1 cellular context compared by ENCODE assay signal in the genomic region with DNA sequence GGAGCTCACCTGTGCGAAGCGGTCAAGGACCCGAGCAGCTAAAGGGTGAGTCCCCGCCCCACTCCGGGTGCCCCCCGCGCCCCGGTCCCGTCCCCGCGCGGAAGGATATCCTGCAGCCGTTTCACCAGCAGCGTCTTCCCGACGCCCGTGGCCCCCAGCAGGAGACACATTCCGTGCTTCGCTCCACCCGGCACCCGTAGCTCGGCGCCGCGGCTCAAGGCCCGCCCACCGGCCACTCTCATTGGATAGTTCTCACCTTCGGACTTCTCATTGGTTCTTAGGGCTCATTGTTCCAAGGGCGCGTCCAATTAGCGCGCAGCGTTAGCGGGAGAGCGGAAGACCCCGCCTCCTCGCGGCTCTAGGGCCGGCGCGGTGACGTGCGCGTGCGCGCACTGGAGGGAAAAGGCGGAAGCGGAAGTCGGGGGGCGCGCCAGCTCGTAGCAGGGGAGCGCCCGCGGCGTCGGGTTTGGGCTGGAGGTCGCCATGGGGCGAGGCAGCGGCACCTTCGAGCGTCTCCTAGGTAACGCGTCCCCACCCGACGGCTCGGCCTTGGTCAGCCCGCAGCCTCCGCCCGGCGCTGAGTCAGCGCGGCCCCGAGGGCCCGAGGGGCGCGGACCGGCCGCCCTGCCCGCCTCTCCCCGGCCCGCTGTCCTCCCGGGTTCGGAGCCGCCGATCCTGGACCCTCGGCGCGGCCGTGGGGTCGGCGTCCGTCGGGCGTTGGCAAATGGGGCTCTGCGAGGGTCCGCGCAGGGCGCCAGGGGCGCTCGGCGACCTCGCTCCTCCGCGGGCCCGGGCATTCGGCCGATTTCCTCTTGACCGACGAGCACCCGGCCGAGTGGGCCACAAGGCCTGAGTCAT.
TF ChIP-seq lines count a peak whose summit lies in the region.

A gene with protein sequence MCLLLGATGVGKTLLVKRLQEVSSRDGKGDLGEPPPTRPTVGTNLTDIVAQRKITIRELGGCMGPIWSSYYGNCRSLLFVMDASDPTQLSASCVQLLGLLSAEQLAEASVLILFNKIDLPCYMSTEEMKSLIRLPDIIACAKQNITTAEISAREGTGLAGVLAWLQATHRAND (minus strand): TSS at position 214 of the 858 bp plus-strand sequence. CDS start 44 bp downstream, at position 170.
A gene with protein sequence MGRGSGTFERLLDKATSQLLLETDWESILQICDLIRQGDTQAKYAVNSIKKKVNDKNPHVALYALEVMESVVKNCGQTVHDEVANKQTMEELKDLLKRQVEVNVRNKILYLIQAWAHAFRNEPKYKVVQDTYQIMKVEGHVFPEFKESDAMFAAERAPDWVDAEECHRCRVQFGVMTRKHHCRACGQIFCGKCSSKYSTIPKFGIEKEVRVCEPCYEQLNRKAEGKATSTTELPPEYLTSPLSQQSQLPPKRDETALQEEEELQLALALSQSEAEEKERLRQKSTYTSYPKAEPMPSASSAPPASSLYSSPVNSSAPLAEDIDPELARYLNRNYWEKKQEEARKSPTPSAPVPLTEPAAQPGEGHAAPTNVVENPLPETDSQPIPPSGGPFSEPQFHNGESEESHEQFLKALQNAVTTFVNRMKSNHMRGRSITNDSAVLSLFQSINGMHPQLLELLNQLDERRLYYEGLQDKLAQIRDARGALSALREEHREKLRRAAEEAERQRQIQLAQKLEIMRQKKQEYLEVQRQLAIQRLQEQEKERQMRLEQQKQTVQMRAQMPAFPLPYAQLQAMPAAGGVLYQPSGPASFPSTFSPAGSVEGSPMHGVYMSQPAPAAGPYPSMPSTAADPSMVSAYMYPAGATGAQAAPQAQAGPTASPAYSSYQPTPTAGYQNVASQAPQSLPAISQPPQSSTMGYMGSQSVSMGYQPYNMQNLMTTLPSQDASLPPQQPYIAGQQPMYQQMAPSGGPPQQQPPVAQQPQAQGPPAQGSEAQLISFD (plus strand): TSS at position 428 of the 858 bp plus-strand sequence. CDS start 56 bp downstream, at position 484.

TF ChIP-seq in HepG2, 621 proteins besides CTCF, POLR2A, EP300 and RAD21 (continued from another document and continues in another):
- TF ChIP-seq, protein P1, sequence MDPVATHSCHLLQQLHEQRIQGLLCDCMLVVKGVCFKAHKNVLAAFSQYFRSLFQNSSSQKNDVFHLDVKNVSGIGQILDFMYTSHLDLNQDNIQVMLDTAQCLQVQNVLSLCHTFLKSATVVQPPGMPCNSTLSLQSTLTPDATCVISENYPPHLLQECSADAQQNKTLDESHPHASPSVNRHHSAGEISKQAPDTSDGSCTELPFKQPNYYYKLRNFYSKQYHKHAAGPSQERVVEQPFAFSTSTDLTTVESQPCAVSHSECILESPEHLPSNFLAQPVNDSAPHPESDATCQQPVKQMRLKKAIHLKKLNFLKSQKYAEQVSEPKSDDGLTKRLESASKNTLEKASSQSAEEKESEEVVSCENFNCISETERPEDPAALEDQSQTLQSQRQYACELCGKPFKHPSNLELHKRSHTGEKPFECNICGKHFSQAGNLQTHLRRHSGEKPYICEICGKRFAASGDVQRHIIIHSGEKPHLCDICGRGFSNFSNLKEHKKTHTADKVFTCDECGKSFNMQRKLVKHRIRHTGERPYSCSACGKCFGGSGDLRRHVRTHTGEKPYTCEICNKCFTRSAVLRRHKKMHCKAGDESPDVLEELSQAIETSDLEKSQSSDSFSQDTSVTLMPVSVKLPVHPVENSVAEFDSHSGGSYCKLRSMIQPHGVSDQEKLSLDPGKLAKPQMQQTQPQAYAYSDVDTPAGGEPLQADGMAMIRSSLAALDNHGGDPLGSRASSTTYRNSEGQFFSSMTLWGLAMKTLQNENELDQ (CRISPR knock-in tag; IDR thresholded peaks at IDR 0.05; ENCODE audit: borderline replicate concordance): no peak
- TF ChIP-seq EHMT2 (IDR thresholded peaks at IDR 0.05; ENCODE audit: borderline replicate concordance, low read depth, low read length) (no peak), ZNF335 (CRISPR knock-in tag; IDR thresholded peaks at IDR 0.05) (0 out of 2 replicates have a peak, but pooled peaks have one; percentile 24), HNRNPLL (IDR thresholded peaks at IDR 0.05; ENCODE audit: low read depth, low read length, poor library complexity, severe bottlenecking) (peak; percentile 65), RBM39 (IDR thresholded peaks at IDR 0.05; ENCODE audit: low read depth, low read length, poor library complexity, severe bottlenecking) (no peak), AGO1 (IDR thresholded peaks at IDR 0.05; ENCODE audit: low read depth, low read length, poor library complexity, severe bottlenecking) (no peak), SNAPC2 (CRISPR knock-in tag; IDR thresholded peaks at IDR 0.05) (no peak), ZNF44 (CRISPR knock-in tag; IDR thresholded peaks at IDR 0.05) (peak; percentile 87; the same call in 1 of the 2 replicates), ZNF451 (CRISPR knock-in tag; IDR thresholded peaks at IDR 0.05) (peak; percentile 35; the same call in 1 of the 2 replicates), ZNF737 (CRISPR knock-in tag; IDR thresholded peaks at IDR 0.05; ENCODE audit: borderline replicate concordance) (no peak), RARA (CRISPR knock-in tag; IDR thresholded peaks at IDR 0.05) (0 out of 2 replicates have a peak, but pooled peaks have one; percentile 9), ZNF234 (CRISPR knock-in tag; conservative IDR thresholded peaks at IDR 0.05) (0 out of 2 replicates have a peak, but pooled peaks have one; percentile 62), BRD4 (CRISPR knock-in tag; IDR thresholded peaks at IDR 0.05) (peak; percentile 66; the same call in 1 of the 2 replicates), ZNF724P (CRISPR knock-in tag; IDR thresholded peaks at IDR 0.05; ENCODE audit: borderline replicate concordance) (no peak), IRX3 (CRISPR knock-in tag; IDR thresholded peaks at IDR 0.05; ENCODE audit: borderline replicate concordance, low read depth) (peak; percentile 25; the same call in 1 of the 2 replicates), MAF1 (CRISPR knock-in tag; IDR thresholded peaks at IDR 0.05; ENCODE audit: borderline replicate concordance) (no peak; the same call in 1 of the 2 replicates), GFI1 (CRISPR knock-in tag; IDR thresholded peaks at IDR 0.05; ENCODE audit: borderline replicate concordance) (peak; percentile 40; the same call in 1 of the 2 replicates), ZC3H4 (CRISPR knock-in tag; IDR thresholded peaks at IDR 0.05; ENCODE audit: borderline replicate concordance) (no peak), ZNF703 (CRISPR knock-in tag; IDR thresholded peaks at IDR 0.05; ENCODE audit: borderline replicate concordance) (no peak), JARID2 (CRISPR knock-in tag; IDR thresholded peaks at IDR 0.05; ENCODE audit: insufficient replicate concordance) (peak; percentile 62)
- TF ChIP-seq, protein P2, sequence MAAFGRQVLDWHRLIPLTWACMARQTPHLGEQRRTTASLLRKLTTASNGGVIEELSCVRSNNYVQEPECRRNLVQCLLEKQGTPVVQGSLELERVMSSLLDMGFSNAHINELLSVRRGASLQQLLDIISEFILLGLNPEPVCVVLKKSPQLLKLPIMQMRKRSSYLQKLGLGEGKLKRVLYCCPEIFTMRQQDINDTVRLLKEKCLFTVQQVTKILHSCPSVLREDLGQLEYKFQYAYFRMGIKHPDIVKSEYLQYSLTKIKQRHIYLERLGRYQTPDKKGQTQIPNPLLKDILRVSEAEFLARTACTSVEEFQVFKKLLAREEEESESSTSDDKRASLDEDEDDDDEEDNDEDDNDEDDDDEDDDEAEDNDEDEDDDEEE (CRISPR knock-in tag; IDR thresholded peaks at IDR 0.05): peak; percentile 81; the same call in 1 of the 2 replicates
- TF ChIP-seq, protein P3, sequence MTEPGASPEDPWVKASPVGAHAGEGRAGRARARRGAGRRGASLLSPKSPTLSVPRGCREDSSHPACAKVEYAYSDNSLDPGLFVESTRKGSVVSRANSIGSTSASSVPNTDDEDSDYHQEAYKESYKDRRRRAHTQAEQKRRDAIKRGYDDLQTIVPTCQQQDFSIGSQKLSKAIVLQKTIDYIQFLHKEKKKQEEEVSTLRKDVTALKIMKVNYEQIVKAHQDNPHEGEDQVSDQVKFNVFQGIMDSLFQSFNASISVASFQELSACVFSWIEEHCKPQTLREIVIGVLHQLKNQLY (CRISPR knock-in tag; IDR thresholded peaks at IDR 0.05): peak; percentile 36; the same call in 1 of the 2 replicates
- TF ChIP-seq, protein P4, sequence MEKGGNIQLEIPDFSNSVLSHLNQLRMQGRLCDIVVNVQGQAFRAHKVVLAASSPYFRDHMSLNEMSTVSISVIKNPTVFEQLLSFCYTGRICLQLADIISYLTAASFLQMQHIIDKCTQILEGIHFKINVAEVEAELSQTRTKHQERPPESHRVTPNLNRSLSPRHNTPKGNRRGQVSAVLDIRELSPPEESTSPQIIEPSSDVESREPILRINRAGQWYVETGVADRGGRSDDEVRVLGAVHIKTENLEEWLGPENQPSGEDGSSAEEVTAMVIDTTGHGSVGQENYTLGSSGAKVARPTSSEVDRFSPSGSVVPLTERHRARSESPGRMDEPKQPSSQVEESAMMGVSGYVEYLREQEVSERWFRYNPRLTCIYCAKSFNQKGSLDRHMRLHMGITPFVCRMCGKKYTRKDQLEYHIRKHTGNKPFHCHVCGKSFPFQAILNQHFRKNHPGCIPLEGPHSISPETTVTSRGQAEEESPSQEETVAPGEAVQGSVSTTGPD (CRISPR knock-in tag; IDR thresholded peaks at IDR 0.05): no peak
- TF ChIP-seq, protein P5, sequence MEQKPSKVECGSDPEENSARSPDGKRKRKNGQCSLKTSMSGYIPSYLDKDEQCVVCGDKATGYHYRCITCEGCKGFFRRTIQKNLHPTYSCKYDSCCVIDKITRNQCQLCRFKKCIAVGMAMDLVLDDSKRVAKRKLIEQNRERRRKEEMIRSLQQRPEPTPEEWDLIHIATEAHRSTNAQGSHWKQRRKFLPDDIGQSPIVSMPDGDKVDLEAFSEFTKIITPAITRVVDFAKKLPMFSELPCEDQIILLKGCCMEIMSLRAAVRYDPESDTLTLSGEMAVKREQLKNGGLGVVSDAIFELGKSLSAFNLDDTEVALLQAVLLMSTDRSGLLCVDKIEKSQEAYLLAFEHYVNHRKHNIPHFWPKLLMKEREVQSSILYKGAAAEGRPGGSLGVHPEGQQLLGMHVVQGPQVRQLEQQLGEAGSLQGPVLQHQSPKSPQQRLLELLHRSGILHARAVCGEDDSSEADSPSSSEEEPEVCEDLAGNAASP (CRISPR knock-in tag; IDR thresholded peaks at IDR 0.05; ENCODE audit: borderline replicate concordance): peak; percentile 64; the same call in 1 of the 2 replicates
- TF ChIP-seq, protein P6, sequence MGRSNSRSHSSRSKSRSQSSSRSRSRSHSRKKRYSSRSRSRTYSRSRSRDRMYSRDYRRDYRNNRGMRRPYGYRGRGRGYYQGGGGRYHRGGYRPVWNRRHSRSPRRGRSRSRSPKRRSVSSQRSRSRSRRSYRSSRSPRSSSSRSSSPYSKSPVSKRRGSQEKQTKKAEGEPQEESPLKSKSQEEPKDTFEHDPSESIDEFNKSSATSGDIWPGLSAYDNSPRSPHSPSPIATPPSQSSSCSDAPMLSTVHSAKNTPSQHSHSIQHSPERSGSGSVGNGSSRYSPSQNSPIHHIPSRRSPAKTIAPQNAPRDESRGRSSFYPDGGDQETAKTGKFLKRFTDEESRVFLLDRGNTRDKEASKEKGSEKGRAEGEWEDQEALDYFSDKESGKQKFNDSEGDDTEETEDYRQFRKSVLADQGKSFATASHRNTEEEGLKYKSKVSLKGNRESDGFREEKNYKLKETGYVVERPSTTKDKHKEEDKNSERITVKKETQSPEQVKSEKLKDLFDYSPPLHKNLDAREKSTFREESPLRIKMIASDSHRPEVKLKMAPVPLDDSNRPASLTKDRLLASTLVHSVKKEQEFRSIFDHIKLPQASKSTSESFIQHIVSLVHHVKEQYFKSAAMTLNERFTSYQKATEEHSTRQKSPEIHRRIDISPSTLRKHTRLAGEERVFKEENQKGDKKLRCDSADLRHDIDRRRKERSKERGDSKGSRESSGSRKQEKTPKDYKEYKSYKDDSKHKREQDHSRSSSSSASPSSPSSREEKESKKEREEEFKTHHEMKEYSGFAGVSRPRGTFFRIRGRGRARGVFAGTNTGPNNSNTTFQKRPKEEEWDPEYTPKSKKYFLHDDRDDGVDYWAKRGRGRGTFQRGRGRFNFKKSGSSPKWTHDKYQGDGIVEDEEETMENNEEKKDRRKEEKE (IDR thresholded peaks at IDR 0.05): no peak
- TF ChIP-seq, protein P7, sequence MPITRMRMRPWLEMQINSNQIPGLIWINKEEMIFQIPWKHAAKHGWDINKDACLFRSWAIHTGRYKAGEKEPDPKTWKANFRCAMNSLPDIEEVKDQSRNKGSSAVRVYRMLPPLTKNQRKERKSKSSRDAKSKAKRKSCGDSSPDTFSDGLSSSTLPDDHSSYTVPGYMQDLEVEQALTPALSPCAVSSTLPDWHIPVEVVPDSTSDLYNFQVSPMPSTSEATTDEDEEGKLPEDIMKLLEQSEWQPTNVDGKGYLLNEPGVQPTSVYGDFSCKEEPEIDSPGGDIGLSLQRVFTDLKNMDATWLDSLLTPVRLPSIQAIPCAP (CRISPR knock-in tag; IDR thresholded peaks at IDR 0.05; ENCODE audit: low read depth): no peak
- TF ChIP-seq, protein P8, sequence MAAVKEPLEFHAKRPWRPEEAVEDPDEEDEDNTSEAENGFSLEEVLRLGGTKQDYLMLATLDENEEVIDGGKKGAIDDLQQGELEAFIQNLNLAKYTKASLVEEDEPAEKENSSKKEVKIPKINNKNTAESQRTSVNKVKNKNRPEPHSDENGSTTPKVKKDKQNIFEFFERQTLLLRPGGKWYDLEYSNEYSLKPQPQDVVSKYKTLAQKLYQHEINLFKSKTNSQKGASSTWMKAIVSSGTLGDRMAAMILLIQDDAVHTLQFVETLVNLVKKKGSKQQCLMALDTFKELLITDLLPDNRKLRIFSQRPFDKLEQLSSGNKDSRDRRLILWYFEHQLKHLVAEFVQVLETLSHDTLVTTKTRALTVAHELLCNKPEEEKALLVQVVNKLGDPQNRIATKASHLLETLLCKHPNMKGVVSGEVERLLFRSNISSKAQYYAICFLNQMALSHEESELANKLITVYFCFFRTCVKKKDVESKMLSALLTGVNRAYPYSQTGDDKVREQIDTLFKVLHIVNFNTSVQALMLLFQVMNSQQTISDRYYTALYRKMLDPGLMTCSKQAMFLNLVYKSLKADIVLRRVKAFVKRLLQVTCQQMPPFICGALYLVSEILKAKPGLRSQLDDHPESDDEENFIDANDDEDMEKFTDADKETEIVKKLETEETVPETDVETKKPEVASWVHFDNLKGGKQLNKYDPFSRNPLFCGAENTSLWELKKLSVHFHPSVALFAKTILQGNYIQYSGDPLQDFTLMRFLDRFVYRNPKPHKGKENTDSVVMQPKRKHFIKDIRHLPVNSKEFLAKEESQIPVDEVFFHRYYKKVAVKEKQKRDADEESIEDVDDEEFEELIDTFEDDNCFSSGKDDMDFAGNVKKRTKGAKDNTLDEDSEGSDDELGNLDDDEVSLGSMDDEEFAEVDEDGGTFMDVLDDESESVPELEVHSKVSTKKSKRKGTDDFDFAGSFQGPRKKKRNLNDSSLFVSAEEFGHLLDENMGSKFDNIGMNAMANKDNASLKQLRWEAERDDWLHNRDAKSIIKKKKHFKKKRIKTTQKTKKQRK (IDR thresholded peaks at IDR 0.05; ENCODE audit: low read length): no peak
